ENCODE assay signal across 8 cellular contexts in the genomic region with DNA sequence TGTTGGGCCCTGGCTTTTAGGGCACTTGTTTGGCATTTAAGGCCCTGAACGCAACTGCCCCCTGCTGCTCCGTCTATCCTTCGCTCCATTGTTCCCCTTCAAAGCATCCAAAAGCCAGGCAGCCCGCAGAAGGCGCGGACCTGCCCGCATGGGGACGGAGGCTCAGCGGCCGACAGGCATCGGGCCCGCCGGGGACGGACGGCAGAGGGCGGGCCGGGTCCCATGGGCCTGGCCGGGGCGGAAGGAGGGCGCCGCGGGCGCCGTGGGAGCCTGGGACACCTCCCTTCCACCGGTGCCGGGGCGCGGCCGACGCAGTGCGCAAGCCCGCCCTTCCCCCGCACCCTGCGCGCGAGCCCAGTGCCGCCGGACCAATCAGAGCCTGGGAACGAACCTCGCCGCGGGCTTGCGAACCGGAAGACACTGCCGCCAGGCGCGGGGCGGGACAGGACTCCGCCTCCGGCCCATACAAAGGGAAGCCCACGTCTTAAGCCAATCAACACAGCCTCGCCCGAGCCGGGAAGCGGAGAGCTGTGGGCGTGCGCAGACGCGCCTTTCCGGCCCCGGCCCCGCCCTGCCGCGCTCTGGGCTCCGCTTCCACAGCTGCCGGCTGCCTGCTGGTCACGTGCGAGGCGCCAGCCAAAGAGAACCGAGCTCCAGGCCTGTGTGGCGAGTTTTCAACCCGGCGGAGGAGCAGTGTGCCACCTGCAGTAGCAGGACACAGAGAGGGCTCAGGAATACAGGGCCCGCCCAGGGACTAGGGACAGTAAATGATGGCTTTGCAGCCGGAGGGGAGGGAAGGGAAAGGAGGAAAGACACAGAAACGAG. TPM values are rescaled to one million over a fixed set of nuclear protein-coding genes. Genes with fewer than 3 reads are reported as not detected.
A peak's percentile ranks its signal among the peaks of the same experiment; 100 is the strongest.
DNase-seq lines count a peak whose midpoint lies in the region; ATAC-seq and TF ChIP-seq lines count a peak whose summit lies in the region.

No MANE protein-coding gene starts in this region.

- H3K79me2 ChIP-seq in fibroblast of lung (ENCODE audit: control insufficient read depth, insufficient read depth, low read length), result peaks cover 4% of the 10 kb centered on the region

- peaks cover 55% of the 10 kb centered on the region for H3K36me3 Mint-ChIP-seq in activated T-helper 17 cell treated with anti-CD3 and anti-CD28 coated beads, Interleukin-2, amount 50 U/mL, for 72 hours (ENCODE audit: low read depth)
- H3K36me3 Mint-ChIP-seq in naive thymus-derived CD4-positive, alpha-beta T cell, result peaks cover 0 to 19% (median 0%) of the 10 kb centered on the region in 5 donors
- peaks cover 9% of the 10 kb centered on the region for H3K36me3 Mint-ChIP-seq in stimulated activated memory B cell treated with anti-CD40 and anti-IgM and Interleukin-4, amounts not matched to agents 10 μg/mL and 1 μg/mL and 100 μg/mL, for 72 hours

- peak overlapping the region; percentile 83 for H3K9ac ChIP-seq in fibroblast of lung (ENCODE audit: insufficient read depth, low read length)

- H2AFZ ChIP-seq in fibroblast of lung (ENCODE audit: low read length), result no peak overlapping the region

- TF ChIP-seq CTCF in fibroblast of lung (conservative IDR thresholded peaks at IDR 0.05 in 1 of 2, IDR thresholded peaks at IDR 0.05 in 1 of 2; ENCODE audit: low read depth in 1 of 2, low read length in 2 of 2), result peak in 1 of 2 donors; percentile 6

- peak overlapping the region; percentile 92 for H3K4me2 ChIP-seq in fibroblast of lung (ENCODE audit: extremely low read depth, insufficient read depth, low read length)

- peak; percentile 83 for ATAC-seq in activated T-helper 17 cell treated with anti-CD3 and anti-CD28 coated beads, Interleukin-2, amount 50 U/mL, for 72 hours (replicated peaks)
- ATAC-seq in naive thymus-derived CD4-positive, alpha-beta T cell, result peak; percentile 86
- ATAC-seq in stimulated activated memory B cell treated with anti-CD40 and anti-IgM and Interleukin-4, amounts not matched to agents 10 μg/mL and 1 μg/mL and 100 μg/mL, for 72 hours, result peak; percentile 86

- CTCF ChIA-PET in naive thymus-derived CD4-positive, alpha-beta T cell (lab: Charles Lee), result interaction anchor here (0.6 to 13.2 kb wide), 3 partner anchors 21 to 272 kb away, joined by 3 to 168 read pairs (median 27); partner anchors contain the start of gene RENBP

- peaks cover 6% of the 10 kb centered on the region for H3K4me1 Mint-ChIP-seq in activated T-helper 17 cell treated with anti-CD3 and anti-CD28 coated beads, Interleukin-2, amount 50 U/mL, for 72 hours
- H3K4me1 Mint-ChIP-seq in naive thymus-derived CD4-positive, alpha-beta T cell, result peaks cover 0 to 68% (median 21%) of the 10 kb centered on the region in 7 donors
- H3K4me1 Mint-ChIP-seq in stimulated activated memory B cell treated with anti-CD40 and anti-IgM and Interleukin-4, amounts not matched to agents 10 μg/mL and 1 μg/mL and 100 μg/mL, for 72 hours, result peaks cover 50% of the 10 kb centered on the region

- POLR2A ChIA-PET in naive thymus-derived CD4-positive, alpha-beta T cell (lab: Charles Lee), result interaction anchor here (0.9 to 17.4 kb wide), 12 partner anchors 16 to 452 kb away, joined by 3 to 384 read pairs (median 8); partner anchors contain the start of genes EMD, HCFC1, IDH3G and NAA10

- peaks cover 10% of the 10 kb centered on the region for H3K36me3 ChIP-seq in fibroblast of lung (ENCODE audit: control insufficient read depth, insufficient read depth, low read length)
- peaks cover 0 to 15% (median 0%) of the 10 kb centered on the region in 3 experiments for H3K36me3 ChIP-seq in naive thymus-derived CD4-positive, alpha-beta T cell (ENCODE audit: control insufficient read depth in 2 of 3, insufficient read depth in 3 of 3, low read length in 3 of 3)

- DNase-seq in EL, result peak; percentile 96
- peak; percentile 84 for DNase-seq in GOT3 (lab: John Stamatoyannopoulos, UW)
- DNase-seq in LHCN-M2 (ENCODE audit: low read depth), result peak; percentile 95
- peak; percentile 94 for DNase-seq in RPMI7951 (ENCODE audit: low read depth)
- DNase-seq in fibroblast of lung (ENCODE audit: low read depth in 2 of 2), result peak; percentile 97 to 98
- peak; percentile 80 to 98 (median 94) for DNase-seq in naive thymus-derived CD4-positive, alpha-beta T cell

- no peaks in the 10 kb centered on the region for H3K9me3 Mint-ChIP-seq in activated T-helper 17 cell treated with anti-CD3 and anti-CD28 coated beads, Interleukin-2, amount 50 U/mL, for 72 hours
- peaks cover 0 to 2% (median 0%) of the 10 kb centered on the region in 11 donors for H3K9me3 Mint-ChIP-seq in naive thymus-derived CD4-positive, alpha-beta T cell
- no peaks in the 10 kb centered on the region for H3K9me3 Mint-ChIP-seq in stimulated activated memory B cell treated with anti-CD40 and anti-IgM and Interleukin-4, amounts not matched to agents 10 μg/mL and 1 μg/mL and 100 μg/mL, for 72 hours

- no peaks in the 10 kb centered on the region for H4K20me1 ChIP-seq in fibroblast of lung (ENCODE audit: control insufficient read depth, extremely low read depth, insufficient read depth, low read length)

- H3K4me3 ChIP-seq in fibroblast of lung (replicated peaks in 1 of 4; ENCODE audit: control extremely low read depth in 1 of 4, insufficient read depth in 1 of 4, low read depth in 3 of 4, low read length in 4 of 4), result peak overlapping the region; percentile 47 to 67 (median 56)
- H3K4me3 ChIP-seq in naive thymus-derived CD4-positive, alpha-beta T cell (ENCODE audit: low read length), result peak overlapping the region; percentile 81

- no peaks in the 10 kb centered on the region for H3K27me3 ChIP-seq in fibroblast of lung (ENCODE audit: control insufficient read depth, insufficient read depth, low read length)
- no peaks in the 10 kb centered on the region for H3K27me3 ChIP-seq in naive thymus-derived CD4-positive, alpha-beta T cell (ENCODE audit: control insufficient read depth in 2 of 2, insufficient read depth in 2 of 2, low read length in 2 of 2)

- no peaks in the 10 kb centered on the region for H3K27me3 Mint-ChIP-seq in activated T-helper 17 cell treated with anti-CD3 and anti-CD28 coated beads, Interleukin-2, amount 50 U/mL, for 72 hours
- no peaks in the 10 kb centered on the region for H3K27me3 Mint-ChIP-seq in naive thymus-derived CD4-positive, alpha-beta T cell
- no peaks in the 10 kb centered on the region for H3K27me3 Mint-ChIP-seq in stimulated activated memory B cell treated with anti-CD40 and anti-IgM and Interleukin-4, amounts not matched to agents 10 μg/mL and 1 μg/mL and 100 μg/mL, for 72 hours

- peak overlapping the region; percentile 91 for H3K27ac Mint-ChIP-seq in activated T-helper 17 cell treated with anti-CD3 and anti-CD28 coated beads, Interleukin-2, amount 50 U/mL, for 72 hours
- H3K27ac Mint-ChIP-seq in naive thymus-derived CD4-positive, alpha-beta T cell, result peak overlapping the region; percentile 80 to 100 (median 98)
- H3K27ac Mint-ChIP-seq in stimulated activated memory B cell treated with anti-CD40 and anti-IgM and Interleukin-4, amounts not matched to agents 10 μg/mL and 1 μg/mL and 100 μg/mL, for 72 hours, result peak overlapping the region; percentile 99

- H3K9me3 ChIP-seq in fibroblast of lung (ENCODE audit: control insufficient read depth, insufficient read depth, low read depth, low read length), result no peaks in the 10 kb centered on the region
- H3K9me3 ChIP-seq in naive thymus-derived CD4-positive, alpha-beta T cell (ENCODE audit: control insufficient read depth in 2 of 3, low read length in 3 of 3), result no peaks in the 10 kb centered on the region

- intact Hi-C loops in naive thymus-derived CD4-positive, alpha-beta T cell (cut with micrococcal nuclease), result loop anchor here (1.0 to 10.0 kb wide), 11 partner anchors 19 to 619 kb away; partner anchors contain the start of genes ABCD1 (in 2 of the 2), BCAP31 (in 2 of the 2), EMD (in 2 of the 2) and HCFC1 (in 2 of the 2)

- peak overlapping the region; percentile 88 for H3K27ac ChIP-seq in fibroblast of lung (ENCODE audit: insufficient read depth, low read length)
- H3K27ac ChIP-seq in naive thymus-derived CD4-positive, alpha-beta T cell (ENCODE audit: low read depth, low read length), result peak overlapping the region; percentile 98

- peak overlapping the region; percentile 88 for H3K4me3 Mint-ChIP-seq in activated T-helper 17 cell treated with anti-CD3 and anti-CD28 coated beads, Interleukin-2, amount 50 U/mL, for 72 hours
- H3K4me3 Mint-ChIP-seq in naive thymus-derived CD4-positive, alpha-beta T cell, result peak overlapping the region; percentile 90 to 98 (median 94)
- peak overlapping the region; percentile 90 for H3K4me3 Mint-ChIP-seq in stimulated activated memory B cell treated with anti-CD40 and anti-IgM and Interleukin-4, amounts not matched to agents 10 μg/mL and 1 μg/mL and 100 μg/mL, for 72 hours

- peaks cover 5% of the 10 kb centered on the region for H3K4me1 ChIP-seq in fibroblast of lung (ENCODE audit: control insufficient read depth, extremely low read depth, insufficient read depth, low read length)
- H3K4me1 ChIP-seq in naive thymus-derived CD4-positive, alpha-beta T cell (ENCODE audit: control insufficient read depth in 2 of 2, insufficient read depth in 2 of 2, low read length in 2 of 2), result peaks cover 14 to 18% of the 10 kb centered on the region in 2 donors

RNA-seq across cellular contexts. Expression of gene ARHGAP4, which starts 2.1 kb away (rescaled TPM):
- total RNA-seq in LHCN-M2 (2014; rRNA removed) (4.1 and 15.2 TPM in 2 replicates), fibroblast of lung (1.3 and 1.5 TPM in 2 replicates)
- 1.9 TPM for polyA plus RNA-seq in LHCN-M2 (2012)
- total RNA-seq in RPMI7951 (2014; rRNA removed; shearing (Covaris generic)), result 0.29 and 1.9 TPM in 2 replicates
- total RNA-seq in activated T-helper 17 cell treated with anti-CD3 and anti-CD28 coated beads, Interleukin-2, amount 50 U/mL, for 72 hours, result 100 to 1,000 TPM; 105 to 147 TPM
- polyA plus RNA-seq in fibroblast of lung, result 0.12 and 0.51 TPM in 2 replicates
- polyA plus RNA-seq in fibroblast of lung (2012), result 0.43 and 0.71 TPM in 2 replicates
- 1.5 and 12.4 TPM in 2 replicates for polyA minus RNA-seq in fibroblast of lung (ENCODE audit: low replicate concordance)
- total RNA-seq in naive thymus-derived CD4-positive, alpha-beta T cell, result 100 to 1,000 TPM; 310 to 439 (median 377) TPM
- 100 to 1,000 TPM in 1 of 2 donors, 10 to 100 TPM in 1; 82.5 to 147 TPM for polyA plus RNA-seq in naive thymus-derived CD4-positive, alpha-beta T cell

RNA-seq across cellular contexts. Expression of gene NAA10, which starts 6.7 kb away (rescaled TPM):
- total RNA-seq in LHCN-M2 (2014; rRNA removed) (160 and 164 TPM in 2 replicates), fibroblast of lung (31.6 and 37.0 TPM in 2 replicates)
- polyA plus RNA-seq in LHCN-M2 (2012), result 177 TPM
- total RNA-seq in RPMI7951 (2014; rRNA removed; shearing (Covaris generic)), result 96.4 and 136 TPM in 2 replicates
- total RNA-seq in activated T-helper 17 cell treated with anti-CD3 and anti-CD28 coated beads, Interleukin-2, amount 50 U/mL, for 72 hours, result 100 to 1,000 TPM in 1 of 2 donors, 10 to 100 TPM in 1; 74.7 to 146 TPM
- 66.2 and 115 TPM in 2 replicates for polyA plus RNA-seq in fibroblast of lung
- 91.6 and 161 TPM in 2 replicates for polyA plus RNA-seq in fibroblast of lung (2012)
- polyA minus RNA-seq in fibroblast of lung (ENCODE audit: low replicate concordance), result 84.9 and 137 TPM in 2 replicates
- 10 to 100 TPM; 45.2 to 79.7 (median 75.6) TPM for total RNA-seq in naive thymus-derived CD4-positive, alpha-beta T cell
- 10 to 100 TPM; 37.6 to 47.2 TPM for polyA plus RNA-seq in naive thymus-derived CD4-positive, alpha-beta T cell

RNA-seq across cellular contexts. Expression of gene RENBP, which starts 16.3 kb away (rescaled TPM):
- total RNA-seq in LHCN-M2 (2014; rRNA removed) (0.40 TPM in 1 of 2 replicates, not detected in the other), fibroblast of lung (5.4 and 8.8 TPM in 2 replicates)
- polyA plus RNA-seq in LHCN-M2 (2012), result 1.3 TPM
- total RNA-seq in RPMI7951 (2014; rRNA removed; shearing (Covaris generic)), result 1.7 and 1.9 TPM in 2 replicates
- total RNA-seq in activated T-helper 17 cell treated with anti-CD3 and anti-CD28 coated beads, Interleukin-2, amount 50 U/mL, for 72 hours, result 1 to 10 TPM; 4.7 to 4.9 TPM
- polyA plus RNA-seq in fibroblast of lung, result 0.90 and 0.92 TPM in 2 replicates
- polyA plus RNA-seq in fibroblast of lung (2012), result 0.69 and 1.1 TPM in 2 replicates
- polyA minus RNA-seq in fibroblast of lung (ENCODE audit: low replicate concordance), result not detected in 2 replicates
- total RNA-seq in naive thymus-derived CD4-positive, alpha-beta T cell, result 10 to 100 TPM; 14.8 to 32.7 (median 27.7) TPM
- 1 to 10 TPM in 1 of 2 donors, under 1 TPM in 1; 0.47 to 1.3 TPM for polyA plus RNA-seq in naive thymus-derived CD4-positive, alpha-beta T cell

RNA-seq across cellular contexts. Expression of gene AVPR2, which starts 23.7 kb away (rescaled TPM):
- total RNA-seq in LHCN-M2 (2014; rRNA removed) (not detected in 2 replicates), fibroblast of lung (not detected in 2 replicates)
- not detected for polyA plus RNA-seq in LHCN-M2 (2012)
- 0.20 TPM in 1 of 2 replicates, not detected in the other for total RNA-seq in RPMI7951 (2014; rRNA removed; shearing (Covaris generic))
- under 1 TPM in 1 of 2 donors, not detected in 1; 0.32 TPM for total RNA-seq in activated T-helper 17 cell treated with anti-CD3 and anti-CD28 coated beads, Interleukin-2, amount 50 U/mL, for 72 hours
- polyA plus RNA-seq in fibroblast of lung, result not detected in 2 replicates
- polyA plus RNA-seq in fibroblast of lung (2012), result not detected in 2 replicates
- not detected in 2 replicates for polyA minus RNA-seq in fibroblast of lung (ENCODE audit: low replicate concordance)
- total RNA-seq in naive thymus-derived CD4-positive, alpha-beta T cell, result under 1 TPM in 1 of 5 experiments, not detected in 4; 0.29 TPM
- polyA plus RNA-seq in naive thymus-derived CD4-positive, alpha-beta T cell, result not detected

RNA-seq across cellular contexts. Expression of gene L1CAM, which starts 42.2 kb away (rescaled TPM):
- total RNA-seq in LHCN-M2 (2014; rRNA removed), result 0.29 and 2.1 TPM in 2 replicates
- polyA plus RNA-seq in LHCN-M2 (2012), result 0.70 TPM
- total RNA-seq in RPMI7951 (2014; rRNA removed; shearing (Covaris generic)), result 49.5 and 58.9 TPM in 2 replicates
- total RNA-seq in activated T-helper 17 cell treated with anti-CD3 and anti-CD28 coated beads, Interleukin-2, amount 50 U/mL, for 72 hours, result 1 to 10 TPM; 2.3 to 2.4 TPM
- under 0.01 and 0.99 TPM in 2 replicates for total RNA-seq in fibroblast of lung
- polyA plus RNA-seq in fibroblast of lung, result 1.2 and 1.7 TPM in 2 replicates
- 2.9 and 3.8 TPM in 2 replicates for polyA plus RNA-seq in fibroblast of lung (2012)
- polyA minus RNA-seq in fibroblast of lung (ENCODE audit: low replicate concordance), result 4.1 and 10.8 TPM in 2 replicates
- 1 to 10 TPM in 3 of 5 experiments, under 1 TPM in 1, not detected in 1; 0.81 to 9.2 (median 1.3) TPM for total RNA-seq in naive thymus-derived CD4-positive, alpha-beta T cell
- polyA plus RNA-seq in naive thymus-derived CD4-positive, alpha-beta T cell, result under 1 TPM in 1 of 2 donors, not detected in 1; 0.16 TPM

Comparison
In these comparisons a context has a peak if more than half of its experiments do, and no peak if none do; other contexts are left out.
1. Peak in every context shown above with its lines: DNase-seq, ATAC-seq, H3K4me3 ChIP-seq and H3K27ac ChIP-seq.